1 cellular context compared by ENCODE assay signal in the genomic region with DNA sequence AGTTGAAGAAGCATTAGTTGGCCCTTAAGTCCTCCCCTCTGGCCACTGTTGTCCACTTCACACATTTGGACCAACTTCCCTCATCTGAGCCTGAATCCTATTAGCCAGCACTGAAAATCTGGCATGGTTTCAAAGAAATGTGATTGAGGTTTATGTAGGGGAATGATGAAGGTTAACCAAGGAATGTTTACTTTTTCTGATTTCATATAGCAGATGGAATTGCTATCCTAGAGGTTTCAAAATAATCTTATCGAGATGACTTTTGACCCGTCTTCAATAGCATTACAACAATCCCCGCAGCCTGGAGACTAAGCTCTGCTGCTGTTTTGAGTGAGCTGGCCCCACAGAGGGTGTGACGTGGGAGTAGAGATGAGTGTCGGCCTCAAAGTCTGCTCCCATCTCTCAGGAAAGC.
TF ChIP-seq lines count a peak whose summit lies in the region.

No MANE protein-coding gene starts in this region.

TF ChIP-seq in HepG2, 621 proteins besides CTCF, POLR2A, EP300 and RAD21 (continued from another document):
- TF ChIP-seq, protein P1, sequence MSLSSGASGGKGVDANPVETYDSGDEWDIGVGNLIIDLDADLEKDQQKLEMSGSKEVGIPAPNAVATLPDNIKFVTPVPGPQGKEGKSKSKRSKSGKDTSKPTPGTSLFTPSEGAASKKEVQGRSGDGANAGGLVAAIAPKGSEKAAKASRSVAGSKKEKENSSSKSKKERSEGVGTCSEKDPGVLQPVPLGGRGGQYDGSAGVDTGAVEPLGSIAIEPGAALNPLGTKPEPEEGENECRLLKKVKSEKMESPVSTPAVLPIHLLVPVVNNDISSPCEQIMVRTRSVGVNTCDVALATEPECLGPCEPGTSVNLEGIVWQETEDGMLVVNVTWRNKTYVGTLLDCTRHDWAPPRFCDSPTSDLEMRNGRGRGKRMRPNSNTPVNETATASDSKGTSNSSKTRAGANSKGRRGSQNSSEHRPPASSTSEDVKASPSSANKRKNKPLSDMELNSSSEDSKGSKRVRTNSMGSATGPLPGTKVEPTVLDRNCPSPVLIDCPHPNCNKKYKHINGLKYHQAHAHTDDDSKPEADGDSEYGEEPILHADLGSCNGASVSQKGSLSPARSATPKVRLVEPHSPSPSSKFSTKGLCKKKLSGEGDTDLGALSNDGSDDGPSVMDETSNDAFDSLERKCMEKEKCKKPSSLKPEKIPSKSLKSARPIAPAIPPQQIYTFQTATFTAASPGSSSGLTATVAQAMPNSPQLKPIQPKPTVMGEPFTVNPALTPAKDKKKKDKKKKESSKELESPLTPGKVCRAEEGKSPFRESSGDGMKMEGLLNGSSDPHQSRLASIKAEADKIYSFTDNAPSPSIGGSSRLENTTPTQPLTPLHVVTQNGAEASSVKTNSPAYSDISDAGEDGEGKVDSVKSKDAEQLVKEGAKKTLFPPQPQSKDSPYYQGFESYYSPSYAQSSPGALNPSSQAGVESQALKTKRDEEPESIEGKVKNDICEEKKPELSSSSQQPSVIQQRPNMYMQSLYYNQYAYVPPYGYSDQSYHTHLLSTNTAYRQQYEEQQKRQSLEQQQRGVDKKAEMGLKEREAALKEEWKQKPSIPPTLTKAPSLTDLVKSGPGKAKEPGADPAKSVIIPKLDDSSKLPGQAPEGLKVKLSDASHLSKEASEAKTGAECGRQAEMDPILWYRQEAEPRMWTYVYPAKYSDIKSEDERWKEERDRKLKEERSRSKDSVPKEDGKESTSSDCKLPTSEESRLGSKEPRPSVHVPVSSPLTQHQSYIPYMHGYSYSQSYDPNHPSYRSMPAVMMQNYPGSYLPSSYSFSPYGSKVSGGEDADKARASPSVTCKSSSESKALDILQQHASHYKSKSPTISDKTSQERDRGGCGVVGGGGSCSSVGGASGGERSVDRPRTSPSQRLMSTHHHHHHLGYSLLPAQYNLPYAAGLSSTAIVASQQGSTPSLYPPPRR (CRISPR knock-in tag; IDR thresholded peaks at IDR 0.05; ENCODE audit: borderline replicate concordance), result 0 out of 2 replicates have a peak, but pooled peaks have one; percentile 23
- no peak for TF ChIP-seq SATB2 (CRISPR knock-in tag; IDR thresholded peaks at IDR 0.05)
- no peak for TF ChIP-seq ZBTB7B (CRISPR knock-in tag; IDR thresholded peaks at IDR 0.05)
- peak; percentile 61 for TF ChIP-seq FOSL2 (CRISPR knock-in tag; IDR thresholded peaks at IDR 0.05)
- peak; percentile 62 for TF ChIP-seq GATAD2A (CRISPR knock-in tag; IDR thresholded peaks at IDR 0.05)
- TF ChIP-seq POGZ (CRISPR knock-in tag; IDR thresholded peaks at IDR 0.05), result 0 out of 2 replicates have a peak, but pooled peaks have one; percentile 17
- TF ChIP-seq, protein P2, sequence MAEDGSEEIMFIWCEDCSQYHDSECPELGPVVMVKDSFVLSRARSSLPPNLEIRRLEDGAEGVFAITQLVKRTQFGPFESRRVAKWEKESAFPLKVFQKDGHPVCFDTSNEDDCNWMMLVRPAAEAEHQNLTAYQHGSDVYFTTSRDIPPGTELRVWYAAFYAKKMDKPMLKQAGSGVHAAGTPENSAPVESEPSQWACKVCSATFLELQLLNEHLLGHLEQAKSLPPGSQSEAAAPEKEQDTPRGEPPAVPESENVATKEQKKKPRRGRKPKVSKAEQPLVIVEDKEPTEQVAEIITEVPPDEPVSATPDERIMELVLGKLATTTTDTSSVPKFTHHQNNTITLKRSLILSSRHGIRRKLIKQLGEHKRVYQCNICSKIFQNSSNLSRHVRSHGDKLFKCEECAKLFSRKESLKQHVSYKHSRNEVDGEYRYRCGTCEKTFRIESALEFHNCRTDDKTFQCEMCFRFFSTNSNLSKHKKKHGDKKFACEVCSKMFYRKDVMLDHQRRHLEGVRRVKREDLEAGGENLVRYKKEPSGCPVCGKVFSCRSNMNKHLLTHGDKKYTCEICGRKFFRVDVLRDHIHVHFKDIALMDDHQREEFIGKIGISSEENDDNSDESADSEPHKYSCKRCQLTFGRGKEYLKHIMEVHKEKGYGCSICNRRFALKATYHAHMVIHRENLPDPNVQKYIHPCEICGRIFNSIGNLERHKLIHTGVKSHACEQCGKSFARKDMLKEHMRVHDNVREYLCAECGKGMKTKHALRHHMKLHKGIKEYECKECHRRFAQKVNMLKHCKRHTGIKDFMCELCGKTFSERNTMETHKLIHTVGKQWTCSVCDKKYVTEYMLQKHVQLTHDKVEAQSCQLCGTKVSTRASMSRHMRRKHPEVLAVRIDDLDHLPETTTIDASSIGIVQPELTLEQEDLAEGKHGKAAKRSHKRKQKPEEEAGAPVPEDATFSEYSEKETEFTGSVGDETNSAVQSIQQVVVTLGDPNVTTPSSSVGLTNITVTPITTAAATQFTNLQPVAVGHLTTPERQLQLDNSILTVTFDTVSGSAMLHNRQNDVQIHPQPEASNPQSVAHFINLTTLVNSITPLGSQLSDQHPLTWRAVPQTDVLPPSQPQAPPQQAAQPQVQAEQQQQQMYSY (CRISPR knock-in tag; IDR thresholded peaks at IDR 0.05), result peak; percentile 13; the same call in 1 of the 2 replicates
- TF ChIP-seq CREB1 (IDR thresholded peaks at IDR 0.05), result 0 out of 2 replicates have a peak, but pooled peaks have one; percentile 8
- TF ChIP-seq CREB1 (CRISPR knock-in tag; IDR thresholded peaks at IDR 0.05), result no peak; the same call in 1 of the 2 replicates
- no peak for TF ChIP-seq FOXA1 (IDR thresholded peaks at IDR 0.05)
- 0 out of 2 replicates have a peak, but pooled peaks have one; percentile 29 for TF ChIP-seq FOXA1 (CRISPR knock-in tag; IDR thresholded peaks at IDR 0.05)
- TF ChIP-seq, protein P3, sequence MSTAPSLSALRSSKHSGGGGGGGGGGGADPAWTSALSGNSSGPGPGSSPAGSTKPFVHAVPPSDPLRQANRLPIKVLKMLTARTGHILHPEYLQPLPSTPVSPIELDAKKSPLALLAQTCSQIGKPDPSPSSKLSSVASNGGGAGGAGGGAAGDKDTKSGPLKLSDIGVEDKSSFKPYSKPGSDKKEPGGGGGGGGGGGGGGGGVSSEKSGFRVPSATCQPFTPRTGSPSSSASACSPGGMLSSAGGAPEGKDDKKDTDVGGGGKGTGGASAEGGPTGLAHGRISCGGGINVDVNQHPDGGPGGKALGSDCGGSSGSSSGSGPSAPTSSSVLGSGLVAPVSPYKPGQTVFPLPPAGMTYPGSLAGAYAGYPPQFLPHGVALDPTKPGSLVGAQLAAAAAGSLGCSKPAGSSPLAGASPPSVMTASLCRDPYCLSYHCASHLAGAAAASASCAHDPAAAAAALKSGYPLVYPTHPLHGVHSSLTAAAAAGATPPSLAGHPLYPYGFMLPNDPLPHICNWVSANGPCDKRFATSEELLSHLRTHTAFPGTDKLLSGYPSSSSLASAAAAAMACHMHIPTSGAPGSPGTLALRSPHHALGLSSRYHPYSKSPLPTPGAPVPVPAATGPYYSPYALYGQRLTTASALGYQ (CRISPR knock-in tag; IDR thresholded peaks at IDR 0.05), result 0 out of 2 replicates have a peak, but pooled peaks have one; percentile 22
- TF ChIP-seq KAT2B (IDR thresholded peaks at IDR 0.05; ENCODE audit: borderline replicate concordance, low read depth, low read length), result no peak
- TF ChIP-seq, protein P4, sequence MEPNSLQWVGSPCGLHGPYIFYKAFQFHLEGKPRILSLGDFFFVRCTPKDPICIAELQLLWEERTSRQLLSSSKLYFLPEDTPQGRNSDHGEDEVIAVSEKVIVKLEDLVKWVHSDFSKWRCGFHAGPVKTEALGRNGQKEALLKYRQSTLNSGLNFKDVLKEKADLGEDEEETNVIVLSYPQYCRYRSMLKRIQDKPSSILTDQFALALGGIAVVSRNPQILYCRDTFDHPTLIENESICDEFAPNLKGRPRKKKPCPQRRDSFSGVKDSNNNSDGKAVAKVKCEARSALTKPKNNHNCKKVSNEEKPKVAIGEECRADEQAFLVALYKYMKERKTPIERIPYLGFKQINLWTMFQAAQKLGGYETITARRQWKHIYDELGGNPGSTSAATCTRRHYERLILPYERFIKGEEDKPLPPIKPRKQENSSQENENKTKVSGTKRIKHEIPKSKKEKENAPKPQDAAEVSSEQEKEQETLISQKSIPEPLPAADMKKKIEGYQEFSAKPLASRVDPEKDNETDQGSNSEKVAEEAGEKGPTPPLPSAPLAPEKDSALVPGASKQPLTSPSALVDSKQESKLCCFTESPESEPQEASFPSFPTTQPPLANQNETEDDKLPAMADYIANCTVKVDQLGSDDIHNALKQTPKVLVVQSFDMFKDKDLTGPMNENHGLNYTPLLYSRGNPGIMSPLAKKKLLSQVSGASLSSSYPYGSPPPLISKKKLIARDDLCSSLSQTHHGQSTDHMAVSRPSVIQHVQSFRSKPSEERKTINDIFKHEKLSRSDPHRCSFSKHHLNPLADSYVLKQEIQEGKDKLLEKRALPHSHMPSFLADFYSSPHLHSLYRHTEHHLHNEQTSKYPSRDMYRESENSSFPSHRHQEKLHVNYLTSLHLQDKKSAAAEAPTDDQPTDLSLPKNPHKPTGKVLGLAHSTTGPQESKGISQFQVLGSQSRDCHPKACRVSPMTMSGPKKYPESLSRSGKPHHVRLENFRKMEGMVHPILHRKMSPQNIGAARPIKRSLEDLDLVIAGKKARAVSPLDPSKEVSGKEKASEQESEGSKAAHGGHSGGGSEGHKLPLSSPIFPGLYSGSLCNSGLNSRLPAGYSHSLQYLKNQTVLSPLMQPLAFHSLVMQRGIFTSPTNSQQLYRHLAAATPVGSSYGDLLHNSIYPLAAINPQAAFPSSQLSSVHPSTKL (CRISPR knock-in tag; IDR thresholded peaks at IDR 0.05), result peak; percentile 44; the same call in 1 of the 2 replicates
- no peak for TF ChIP-seq ATM (IDR thresholded peaks at IDR 0.05; ENCODE audit: borderline replicate concordance)
- TF ChIP-seq ZNF572 (CRISPR knock-in tag; IDR thresholded peaks at IDR 0.05), result no peak
- no peak for TF ChIP-seq ZFX (CRISPR knock-in tag; IDR thresholded peaks at IDR 0.05; ENCODE audit: low read depth)
- peak; percentile 35; the same call in 1 of the 2 replicates for TF ChIP-seq NCOA2 (CRISPR knock-in tag; IDR thresholded peaks at IDR 0.05)
- 0 out of 2 replicates have a peak, but pooled peaks have one; percentile 10 for TF ChIP-seq FOXJ3 (CRISPR knock-in tag; IDR thresholded peaks at IDR 0.05; ENCODE audit: borderline replicate concordance)
- TF ChIP-seq NR2F1 (CRISPR knock-in tag; IDR thresholded peaks at IDR 0.05), result peak; percentile 37 to 67; a peak in 2 of 4 replicates
- peak; percentile 63 for TF ChIP-seq BCL6 (CRISPR knock-in tag; IDR thresholded peaks at IDR 0.05)
- TF ChIP-seq GFI1 (CRISPR knock-in tag; IDR thresholded peaks at IDR 0.05; ENCODE audit: borderline replicate concordance), result peak; percentile 44; the same call in 1 of the 2 replicates
- TF ChIP-seq, protein P5, sequence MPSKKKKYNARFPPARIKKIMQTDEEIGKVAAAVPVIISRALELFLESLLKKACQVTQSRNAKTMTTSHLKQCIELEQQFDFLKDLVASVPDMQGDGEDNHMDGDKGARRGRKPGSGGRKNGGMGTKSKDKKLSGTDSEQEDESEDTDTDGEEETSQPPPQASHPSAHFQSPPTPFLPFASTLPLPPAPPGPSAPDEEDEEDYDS (CRISPR knock-in tag; IDR thresholded peaks at IDR 0.05), result no peak
- TF ChIP-seq TCF7 (IDR thresholded peaks at IDR 0.05; ENCODE audit: low read depth), result peak; percentile 47; the same call in 1 of the 2 replicates
- TF ChIP-seq HNF4A (CRISPR knock-in tag; IDR thresholded peaks at IDR 0.05), result peak; percentile 10; the same call in 1 of the 2 replicates
- no peak for TF ChIP-seq ARNT (IDR thresholded peaks at IDR 0.05)
- TF ChIP-seq HDAC1 (CRISPR knock-in tag; IDR thresholded peaks at IDR 0.05), result 0 out of 2 replicates have a peak, but pooled peaks have one; percentile 26
- 0 out of 2 replicates have a peak, but pooled peaks have one; percentile 21 for TF ChIP-seq THAP11 (CRISPR knock-in tag; IDR thresholded peaks at IDR 0.05)
